In the genomic region with DNA sequence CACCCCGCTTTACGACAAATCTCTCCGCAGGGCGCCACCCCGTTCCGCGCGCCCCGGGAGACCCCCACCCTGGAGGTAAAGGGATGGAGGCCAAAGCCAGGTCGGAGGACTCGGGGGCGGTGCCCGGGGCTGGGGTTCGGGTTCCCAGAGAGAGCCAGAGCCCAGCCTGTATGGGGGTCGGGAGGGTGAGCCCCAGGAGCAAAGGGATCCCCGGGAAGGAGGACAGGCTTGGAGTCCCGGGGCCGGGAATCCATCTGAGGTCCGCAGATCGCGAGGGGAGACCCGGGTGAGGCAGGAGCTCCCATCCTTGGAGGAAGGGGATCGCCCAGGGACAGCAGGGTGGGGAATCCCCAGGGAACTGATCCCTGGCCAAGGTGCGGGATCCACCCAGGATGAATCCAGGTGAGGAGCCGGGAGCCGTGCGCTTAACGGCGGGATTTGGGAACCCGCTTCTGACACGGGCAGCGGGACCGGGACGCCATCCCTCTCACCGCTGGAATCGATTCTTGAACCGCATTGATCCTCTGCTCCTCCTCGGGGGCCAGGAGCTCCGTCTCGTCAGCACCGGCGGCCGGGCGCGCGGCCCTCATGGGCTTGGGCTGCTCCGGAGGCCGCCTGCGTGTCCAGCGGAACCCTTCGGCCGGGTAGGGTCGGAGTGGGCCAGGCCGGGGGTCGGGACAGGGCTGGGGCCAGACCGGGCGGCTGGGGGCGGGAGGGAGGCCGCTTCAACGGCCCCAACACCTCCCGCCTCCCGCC, we compare ENCODE assay signal across 1 cellular context.
TF ChIP-seq lines count a peak whose summit lies in the region.

Gene MMD, minus strand, starts transcription at position 657 of the 756 bp plus-strand sequence. Its CDS starts 140 bp downstream, at position 517.

TF ChIP-seq in HepG2, 621 proteins besides CTCF, POLR2A, EP300 and RAD21 (continued from another document and continues in another):
- TF ChIP-seq, protein P1, sequence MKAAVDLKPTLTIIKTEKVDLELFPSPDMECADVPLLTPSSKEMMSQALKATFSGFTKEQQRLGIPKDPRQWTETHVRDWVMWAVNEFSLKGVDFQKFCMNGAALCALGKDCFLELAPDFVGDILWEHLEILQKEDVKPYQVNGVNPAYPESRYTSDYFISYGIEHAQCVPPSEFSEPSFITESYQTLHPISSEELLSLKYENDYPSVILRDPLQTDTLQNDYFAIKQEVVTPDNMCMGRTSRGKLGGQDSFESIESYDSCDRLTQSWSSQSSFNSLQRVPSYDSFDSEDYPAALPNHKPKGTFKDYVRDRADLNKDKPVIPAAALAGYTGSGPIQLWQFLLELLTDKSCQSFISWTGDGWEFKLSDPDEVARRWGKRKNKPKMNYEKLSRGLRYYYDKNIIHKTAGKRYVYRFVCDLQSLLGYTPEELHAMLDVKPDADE (CRISPR knock-in tag; IDR thresholded peaks at IDR 0.05), result no peak
- TF ChIP-seq ZNF335 (CRISPR knock-in tag; IDR thresholded peaks at IDR 0.05) (no peak), ZSCAN25 (CRISPR knock-in tag; IDR thresholded peaks at IDR 0.05) (no peak), ZNF124 (CRISPR knock-in tag; IDR thresholded peaks at IDR 0.05) (no peak; the same call in 1 of the 2 replicates), THYN1 (CRISPR knock-in tag; IDR thresholded peaks at IDR 0.05; ENCODE audit: borderline replicate concordance, low read depth) (no peak), ZNF180 (CRISPR knock-in tag; IDR thresholded peaks at IDR 0.05; ENCODE audit: borderline replicate concordance, low read depth) (no peak), HES4 (CRISPR knock-in tag; IDR thresholded peaks at IDR 0.05; ENCODE audit: borderline replicate concordance) (no peak), ETV5 (CRISPR knock-in tag; IDR thresholded peaks at IDR 0.05; ENCODE audit: borderline replicate concordance) (no peak), SMARCE1 (IDR thresholded peaks at IDR 0.05; ENCODE audit: borderline replicate concordance) (no peak), CHCHD3 (CRISPR knock-in tag; IDR thresholded peaks at IDR 0.05) (peak; percentile 84; the same call in 1 of the 2 replicates), ZNF468 (CRISPR knock-in tag; IDR thresholded peaks at IDR 0.05) (no peak), ATRX (CRISPR knock-in tag; IDR thresholded peaks at IDR 0.05; ENCODE audit: borderline replicate concordance) (no peak), NFATC3 (CRISPR knock-in tag; IDR thresholded peaks at IDR 0.05) (no peak), HOXD1 (CRISPR knock-in tag; IDR thresholded peaks at IDR 0.05) (no peak), POLR2AphosphoS5 (IDR thresholded peaks at IDR 0.05; ENCODE audit: low read depth, low read length) (0 out of 2 replicates have a peak, but pooled peaks have one; percentile 54), MED13 (CRISPR knock-in tag; IDR thresholded peaks at IDR 0.05) (no peak), ZNF205 (CRISPR knock-in tag; IDR thresholded peaks at IDR 0.05) (no peak), ZNF24 (IDR thresholded peaks at IDR 0.05) (no peak), ZNF800 (CRISPR knock-in tag; IDR thresholded peaks at IDR 0.05) (no peak), FOSL2 (CRISPR knock-in tag; IDR thresholded peaks at IDR 0.05) (peak; percentile 45; the same call in 1 of the 2 replicates), SP4 (CRISPR knock-in tag; IDR thresholded peaks at IDR 0.05) (no peak; the same call in 1 of the 2 replicates), KLF13 (CRISPR knock-in tag; IDR thresholded peaks at IDR 0.05) (no peak), ZNF720 (CRISPR knock-in tag; IDR thresholded peaks at IDR 0.05) (no peak), SIX1 (CRISPR knock-in tag; IDR thresholded peaks at IDR 0.05; ENCODE audit: borderline replicate concordance) (no peak), ZNF136 (CRISPR knock-in tag; IDR thresholded peaks at IDR 0.05; ENCODE audit: low read depth) (no peak), TBP (CRISPR knock-in tag; IDR thresholded peaks at IDR 0.05) (no peak), ZBTB8A (CRISPR knock-in tag; IDR thresholded peaks at IDR 0.05; ENCODE audit: borderline replicate concordance, low read depth) (no peak; the same call in 1 of the 2 replicates), ZSCAN21 (CRISPR knock-in tag; IDR thresholded peaks at IDR 0.05; ENCODE audit: borderline replicate concordance) (no peak; the same call in 1 of the 2 replicates), ZBTB7B (CRISPR knock-in tag; IDR thresholded peaks at IDR 0.05) (peak; percentile 71; the same call in 1 of the 2 replicates), MLLT10 (CRISPR knock-in tag; IDR thresholded peaks at IDR 0.05) (0 out of 2 replicates have a peak, but pooled peaks have one; percentile 56), ZNF878 (CRISPR knock-in tag; IDR thresholded peaks at IDR 0.05) (no peak), ZNF569 (CRISPR knock-in tag; IDR thresholded peaks at IDR 0.05; ENCODE audit: borderline replicate concordance) (no peak), TRAFD1 (CRISPR knock-in tag; IDR thresholded peaks at IDR 0.05; ENCODE audit: borderline replicate concordance) (no peak), RFXAP (CRISPR knock-in tag; IDR thresholded peaks at IDR 0.05; ENCODE audit: borderline replicate concordance) (no peak; the same call in 1 of the 2 replicates), NFYC (CRISPR knock-in tag; IDR thresholded peaks at IDR 0.05) (no peak), ELF4 (CRISPR knock-in tag; IDR thresholded peaks at IDR 0.05; ENCODE audit: borderline replicate concordance) (no peak), ATM (IDR thresholded peaks at IDR 0.05; ENCODE audit: borderline replicate concordance) (no peak), MTA1 (CRISPR knock-in tag; IDR thresholded peaks at IDR 0.05; ENCODE audit: borderline replicate concordance) (peak; percentile 50; the same call in 1 of the 2 replicates), BRD4 (CRISPR knock-in tag; IDR thresholded peaks at IDR 0.05) (peak; percentile 88), CENPX (CRISPR knock-in tag; IDR thresholded peaks at IDR 0.05) (no peak), ZSCAN22 (CRISPR knock-in tag; IDR thresholded peaks at IDR 0.05) (no peak; the same call in 1 of the 2 replicates), SATB2 (CRISPR knock-in tag; IDR thresholded peaks at IDR 0.05) (no peak), ZNF138 (CRISPR knock-in tag; IDR thresholded peaks at IDR 0.05; ENCODE audit: low read depth) (no peak; the same call in 1 of the 2 replicates), CBFB (CRISPR knock-in tag; IDR thresholded peaks at IDR 0.05) (no peak; the same call in 1 of the 2 replicates), SP1 (IDR thresholded peaks at IDR 0.05) (no peak), SP1 (CRISPR knock-in tag; IDR thresholded peaks at IDR 0.05) (no peak; the same call in 1 of the 2 replicates), SYNCRIP (IDR thresholded peaks at IDR 0.05; ENCODE audit: insufficient read depth, low read depth, low read length) (no peak), THRA (CRISPR knock-in tag; IDR thresholded peaks at IDR 0.05; ENCODE audit: borderline replicate concordance) (no peak), HNF4G (IDR thresholded peaks at IDR 0.05; ENCODE audit: borderline replicate concordance, low read depth, low read length) (no peak), HNF4G (CRISPR knock-in tag; IDR thresholded peaks at IDR 0.05; ENCODE audit: borderline replicate concordance, low read depth) (no peak), ZNF329 (CRISPR knock-in tag; IDR thresholded peaks at IDR 0.05; ENCODE audit: low read depth) (no peak)
- TF ChIP-seq, protein P2, sequence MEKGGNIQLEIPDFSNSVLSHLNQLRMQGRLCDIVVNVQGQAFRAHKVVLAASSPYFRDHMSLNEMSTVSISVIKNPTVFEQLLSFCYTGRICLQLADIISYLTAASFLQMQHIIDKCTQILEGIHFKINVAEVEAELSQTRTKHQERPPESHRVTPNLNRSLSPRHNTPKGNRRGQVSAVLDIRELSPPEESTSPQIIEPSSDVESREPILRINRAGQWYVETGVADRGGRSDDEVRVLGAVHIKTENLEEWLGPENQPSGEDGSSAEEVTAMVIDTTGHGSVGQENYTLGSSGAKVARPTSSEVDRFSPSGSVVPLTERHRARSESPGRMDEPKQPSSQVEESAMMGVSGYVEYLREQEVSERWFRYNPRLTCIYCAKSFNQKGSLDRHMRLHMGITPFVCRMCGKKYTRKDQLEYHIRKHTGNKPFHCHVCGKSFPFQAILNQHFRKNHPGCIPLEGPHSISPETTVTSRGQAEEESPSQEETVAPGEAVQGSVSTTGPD (CRISPR knock-in tag; IDR thresholded peaks at IDR 0.05), result no peak
- TF ChIP-seq, protein P3, sequence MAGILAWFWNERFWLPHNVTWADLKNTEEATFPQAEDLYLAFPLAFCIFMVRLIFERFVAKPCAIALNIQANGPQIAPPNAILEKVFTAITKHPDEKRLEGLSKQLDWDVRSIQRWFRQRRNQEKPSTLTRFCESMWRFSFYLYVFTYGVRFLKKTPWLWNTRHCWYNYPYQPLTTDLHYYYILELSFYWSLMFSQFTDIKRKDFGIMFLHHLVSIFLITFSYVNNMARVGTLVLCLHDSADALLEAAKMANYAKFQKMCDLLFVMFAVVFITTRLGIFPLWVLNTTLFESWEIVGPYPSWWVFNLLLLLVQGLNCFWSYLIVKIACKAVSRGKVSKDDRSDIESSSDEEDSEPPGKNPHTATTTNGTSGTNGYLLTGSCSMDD (CRISPR knock-in tag; IDR thresholded peaks at IDR 0.05), result no peak
- TF ChIP-seq, protein P4, sequence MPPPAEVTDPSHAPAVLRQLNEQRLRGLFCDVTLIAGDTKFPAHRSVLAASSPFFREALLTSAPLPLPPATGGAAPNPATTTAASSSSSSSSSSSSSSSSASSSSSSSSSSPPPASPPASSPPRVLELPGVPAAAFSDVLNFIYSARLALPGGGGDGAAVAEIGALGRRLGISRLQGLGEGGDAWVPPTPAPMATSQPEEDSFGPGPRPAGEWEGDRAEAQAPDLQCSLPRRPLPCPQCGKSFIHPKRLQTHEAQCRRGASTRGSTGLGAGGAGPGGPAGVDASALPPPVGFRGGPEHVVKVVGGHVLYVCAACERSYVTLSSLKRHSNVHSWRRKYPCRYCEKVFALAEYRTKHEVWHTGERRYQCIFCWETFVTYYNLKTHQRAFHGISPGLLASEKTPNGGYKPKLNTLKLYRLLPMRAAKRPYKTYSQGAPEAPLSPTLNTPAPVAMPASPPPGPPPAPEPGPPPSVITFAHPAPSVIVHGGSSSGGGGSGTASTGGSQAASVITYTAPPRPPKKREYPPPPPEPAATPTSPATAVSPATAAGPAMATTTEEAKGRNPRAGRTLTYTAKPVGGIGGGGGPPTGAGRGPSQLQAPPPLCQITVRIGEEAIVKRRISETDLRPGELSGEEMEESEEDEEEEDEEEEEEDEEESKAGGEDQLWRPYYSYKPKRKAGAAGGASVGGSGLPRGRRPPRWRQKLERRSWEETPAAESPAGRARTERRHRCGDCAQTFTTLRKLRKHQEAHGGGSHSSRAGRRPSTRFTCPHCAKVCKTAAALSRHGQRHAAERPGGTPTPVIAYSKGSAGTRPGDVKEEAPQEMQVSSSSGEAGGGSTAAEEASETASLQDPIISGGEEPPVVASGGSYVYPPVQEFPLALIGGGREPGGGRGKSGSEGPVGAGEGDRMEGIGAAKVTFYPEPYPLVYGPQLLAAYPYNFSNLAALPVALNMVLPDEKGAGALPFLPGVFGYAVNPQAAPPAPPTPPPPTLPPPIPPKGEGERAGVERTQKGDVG (CRISPR knock-in tag; IDR thresholded peaks at IDR 0.05; ENCODE audit: borderline replicate concordance), result peak; percentile 94
- TF ChIP-seq, protein P5, sequence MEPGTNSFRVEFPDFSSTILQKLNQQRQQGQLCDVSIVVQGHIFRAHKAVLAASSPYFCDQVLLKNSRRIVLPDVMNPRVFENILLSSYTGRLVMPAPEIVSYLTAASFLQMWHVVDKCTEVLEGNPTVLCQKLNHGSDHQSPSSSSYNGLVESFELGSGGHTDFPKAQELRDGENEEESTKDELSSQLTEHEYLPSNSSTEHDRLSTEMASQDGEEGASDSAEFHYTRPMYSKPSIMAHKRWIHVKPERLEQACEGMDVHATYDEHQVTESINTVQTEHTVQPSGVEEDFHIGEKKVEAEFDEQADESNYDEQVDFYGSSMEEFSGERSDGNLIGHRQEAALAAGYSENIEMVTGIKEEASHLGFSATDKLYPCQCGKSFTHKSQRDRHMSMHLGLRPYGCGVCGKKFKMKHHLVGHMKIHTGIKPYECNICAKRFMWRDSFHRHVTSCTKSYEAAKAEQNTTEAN (CRISPR knock-in tag; conservative IDR thresholded peaks at IDR 0.05), result no peak
